ENCODE assay signal across 17 cellular contexts in the genomic region with DNA sequence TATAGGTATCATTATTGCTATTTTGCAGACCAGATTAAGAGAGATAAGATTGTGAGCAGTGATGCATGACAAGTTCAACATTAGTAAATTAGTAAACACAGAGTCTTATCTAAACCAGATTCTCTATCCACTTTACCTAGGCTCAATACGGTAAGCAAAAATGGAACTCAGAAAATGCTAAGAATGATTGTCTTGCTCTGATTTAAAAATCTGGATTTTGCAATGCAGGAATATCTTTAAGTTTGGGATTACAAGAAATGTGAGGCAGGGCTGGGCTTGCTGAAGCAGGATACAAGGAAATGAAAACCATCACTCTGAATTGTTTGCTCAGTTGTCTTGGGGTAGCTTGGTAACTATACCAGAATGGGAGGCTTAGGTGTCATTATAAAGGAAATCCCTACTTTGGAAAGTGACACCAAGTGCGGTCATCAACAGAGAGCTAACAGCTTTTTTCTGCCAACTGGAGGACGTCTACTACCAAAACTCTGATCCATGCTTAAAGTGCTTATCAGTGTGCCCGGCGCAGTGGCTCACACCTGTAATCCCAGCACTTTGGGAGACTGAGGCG.
DNase-seq lines count a peak whose midpoint lies in the region; ATAC-seq and TF ChIP-seq lines count a peak whose summit lies in the region.
"Had no signal": no experiment of that assay in that cellular context is flagged by ENCODE, and none has a peak within 500 bp of the region (broad histone marks: within the 10 kb centered on the region; RNA-seq: fewer than 3 reads in every experiment).

No MANE protein-coding gene starts in this region.

- H3K4me3 ChIP-seq in epithelial cell of esophagus (ENCODE audit: low read length), result no peak overlapping the region
- no peak overlapping the region for H3K4me3 ChIP-seq in right atrium auricular region
- H3K4me3 ChIP-seq: BLaER1, GM12878, GM23248 had no signal

- no peak for TF ChIP-seq CTCF in epithelial cell of esophagus (IDR thresholded peaks at IDR 0.05; ENCODE audit: insufficient read depth, low read depth, low read length, missing control alignments)
- no peak for TF ChIP-seq CTCF in right atrium auricular region (IDR thresholded peaks at IDR 0.05)

- DNase-seq in NCI-H2107 treated with DMSO at 0.1 percent for 48 hours (lab: John Stamatoyannopoulos, UW; ENCODE audit: unreplicated experiment) (peak; percentile 56), NCI-H2107 (lab: John Stamatoyannopoulos, UW) (no peak), NCI-H187 treated with DMSO at 0.1 percent for 48 hours (lab: John Stamatoyannopoulos, UW) (peak; percentile 44), NCI-H526 treated with DMSO at 0.1 percent for 48 hours (lab: John Stamatoyannopoulos, UW) (peak; percentile 61), epithelial cell of esophagus (ENCODE audit: low read depth) (peak; percentile 51), right atrium auricular region (ENCODE audit: low spot score) (no peak), NOMO-1 (lab: John Stamatoyannopoulos, UW; ENCODE audit: unreplicated experiment in 2 of 2) (no peak)
- DNase-seq: 8988T, DMS 273 treated with DMSO at 0.1 percent for 48 hours, GM23248, MV-4-11, NCI-H1694, SIG-M5, T-helper 2 cell had no signal

- no peaks in the 10 kb centered on the region for H3K27me3 ChIP-seq in right atrium auricular region
- H3K27me3 ChIP-seq: BLaER1 had no signal

- H3K9me3 ChIP-seq in right atrium auricular region, result no peaks in the 10 kb centered on the region
- H3K9me3 ChIP-seq: BLaER1 had no signal

- no peaks in the 10 kb centered on the region for H3K36me3 ChIP-seq in right atrium auricular region
- H3K36me3 ChIP-seq: BLaER1 had no signal

- no peak overlapping the region for H3K27ac ChIP-seq in right atrium auricular region
- H3K27ac ChIP-seq: BLaER1, GM23248 had no signal

- no peaks in the 10 kb centered on the region for H3K4me1 ChIP-seq in right atrium auricular region
- H3K4me1 ChIP-seq: BLaER1 had no signal

- ATAC-seq in HG02642 (IDR thresholded peaks at IDR 0.05; ENCODE audit: poor library complexity, unreplicated experiment), result no peak
- ATAC-seq: GM12878 had no signal

Comparison
In these comparisons a context has a peak if more than half of its experiments do, and no peak if none do; other contexts are left out.
1. DNase-seq: peak in NCI-H2107 treated with DMSO at 0.1 percent for 48 hours (single experiment), NCI-H187 treated with DMSO at 0.1 percent for 48 hours (single experiment), NCI-H526 treated with DMSO at 0.1 percent for 48 hours (single experiment) and epithelial cell of esophagus (single experiment); none in NCI-H2107 (single experiment), right atrium auricular region (single experiment) and NOMO-1 (0 of 2).